ENCODE assay signal across 1 cellular context in the genomic region with DNA sequence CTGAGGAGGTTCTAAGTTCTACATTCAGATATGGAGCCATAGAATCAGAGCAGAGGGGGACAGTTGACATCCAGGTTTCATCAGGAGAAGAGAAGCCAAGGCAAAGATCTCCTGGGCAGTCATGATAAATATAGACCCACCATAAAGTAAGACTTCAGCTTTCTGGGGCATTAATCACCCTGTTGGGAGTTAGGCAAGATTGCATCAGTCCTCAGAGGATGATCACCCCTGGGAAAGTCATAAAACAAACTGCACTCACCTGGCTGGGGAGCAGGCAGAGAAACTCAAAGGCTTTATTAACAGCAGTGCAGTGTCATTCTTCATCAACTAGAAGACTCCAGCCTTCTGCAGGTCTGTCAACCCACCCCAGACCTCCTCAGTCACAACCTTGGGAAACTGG.
TF ChIP-seq lines count a peak whose summit lies in the region.

No MANE protein-coding gene starts in this region.

TF ChIP-seq in K562, 482 proteins besides CTCF, POLR2A, EP300 and RAD21 (continued from another document):
- TF ChIP-seq PKNOX1 (IDR thresholded peaks at IDR 0.05) (peak; percentile 64), RBM25 (IDR thresholded peaks at IDR 0.05; ENCODE audit: low read depth, low read length, severe bottlenecking) (no peak), ZNF780A (CRISPR knock-in tag; IDR thresholded peaks at IDR 0.05) (no peak), JUN (IDR thresholded peaks at IDR 0.05; ENCODE audit: borderline replicate concordance, low read depth, low read length) (no peak), JUN (CRISPR knock-in tag; IDR thresholded peaks at IDR 0.05; ENCODE audit: borderline replicate concordance) (no peak), ZNF217 (CRISPR knock-in tag; IDR thresholded peaks at IDR 0.05) (no peak), ZNF395 (CRISPR knock-in tag; IDR thresholded peaks at IDR 0.05) (no peak), CEBPG (CRISPR knock-in tag; IDR thresholded peaks at IDR 0.05) (peak; percentile 76), CEBPG (tag; conservative IDR thresholded peaks at IDR 0.05 in 1 of 2, IDR thresholded peaks at IDR 0.05 in 1 of 2) (peak; percentile 87 to 88), ZBTB17 (CRISPR knock-in tag; IDR thresholded peaks at IDR 0.05) (no peak), TARDBP (IDR thresholded peaks at IDR 0.05) (no peak), ZBTB34 (CRISPR knock-in tag; IDR thresholded peaks at IDR 0.05) (no peak), GATAD2B (IDR thresholded peaks at IDR 0.05; ENCODE audit: borderline replicate concordance) (no peak), TRIM24 (IDR thresholded peaks at IDR 0.05) (peak in 1 of 2 experiments; percentile 54; a peak in 1 of 4 replicates), ZSCAN32 (CRISPR knock-in tag; IDR thresholded peaks at IDR 0.05) (no peak), JUNB (CRISPR knock-in tag; conservative IDR thresholded peaks at IDR 0.05) (no peak), ZC3H11A (IDR thresholded peaks at IDR 0.05; ENCODE audit: low read depth, low read length) (no peak), MEIS2 (IDR thresholded peaks at IDR 0.05; ENCODE audit: partially characterized antibody) (peak; percentile 80), ILK (tag; IDR thresholded peaks at IDR 0.05; ENCODE audit: borderline replicate concordance, low read depth) (no peak), HDAC2 (IDR thresholded peaks at IDR 0.05) (no peak), PYGO2 (tag; IDR thresholded peaks at IDR 0.05) (no peak), RBBP5 (IDR thresholded peaks at IDR 0.05; ENCODE audit: borderline replicate concordance, insufficient read depth, low read length, poor library complexity, severe bottlenecking) (no peak), ATF7 (IDR thresholded peaks at IDR 0.05) (0 out of 2 replicates have a peak, but pooled peaks have one; percentile 34), NCOA2 (IDR thresholded peaks at IDR 0.05; ENCODE audit: partially characterized antibody in 2 of 2) (no peak), ZNF347 (CRISPR knock-in tag; IDR thresholded peaks at IDR 0.05; ENCODE audit: low read depth) (no peak), TCF3 (CRISPR knock-in tag; IDR thresholded peaks at IDR 0.05) (no peak), NFYB (IDR thresholded peaks at IDR 0.05; ENCODE audit: extremely low read depth, insufficient read length) (no peak), MAZ (CRISPR knock-in tag; conservative IDR thresholded peaks at IDR 0.05 in 1 of 2, IDR thresholded peaks at IDR 0.05 in 1 of 2) (0 out of 4 replicates have a peak, but pooled peaks of 1 of the 2 experiments have one; percentile 36), ZEB2 (IDR thresholded peaks at IDR 0.05) (peak; percentile 85), CEBPB (tag; IDR thresholded peaks at IDR 0.05) (0 out of 2 replicates have a peak, but pooled peaks have one; percentile 21), ATF3 (IDR thresholded peaks at IDR 0.05) (peak; percentile 76; the same call in 1 of the 2 replicates), ATF3 (CRISPR knock-in tag; conservative IDR thresholded peaks at IDR 0.05) (no peak), RFX5 (IDR thresholded peaks at IDR 0.05; ENCODE audit: low read depth, low read length) (no peak), ELF2 (CRISPR knock-in tag; IDR thresholded peaks at IDR 0.05) (no peak), PTBP1 (IDR thresholded peaks at IDR 0.05; ENCODE audit: low read depth, low read length) (no peak), TCFL5 (CRISPR knock-in tag; conservative IDR thresholded peaks at IDR 0.05) (no peak), TFAP4 (CRISPR knock-in tag; IDR thresholded peaks at IDR 0.05; ENCODE audit: borderline replicate concordance) (no peak), THAP12 (CRISPR knock-in tag; IDR thresholded peaks at IDR 0.05) (no peak)
- TF ChIP-seq, protein P1, sequence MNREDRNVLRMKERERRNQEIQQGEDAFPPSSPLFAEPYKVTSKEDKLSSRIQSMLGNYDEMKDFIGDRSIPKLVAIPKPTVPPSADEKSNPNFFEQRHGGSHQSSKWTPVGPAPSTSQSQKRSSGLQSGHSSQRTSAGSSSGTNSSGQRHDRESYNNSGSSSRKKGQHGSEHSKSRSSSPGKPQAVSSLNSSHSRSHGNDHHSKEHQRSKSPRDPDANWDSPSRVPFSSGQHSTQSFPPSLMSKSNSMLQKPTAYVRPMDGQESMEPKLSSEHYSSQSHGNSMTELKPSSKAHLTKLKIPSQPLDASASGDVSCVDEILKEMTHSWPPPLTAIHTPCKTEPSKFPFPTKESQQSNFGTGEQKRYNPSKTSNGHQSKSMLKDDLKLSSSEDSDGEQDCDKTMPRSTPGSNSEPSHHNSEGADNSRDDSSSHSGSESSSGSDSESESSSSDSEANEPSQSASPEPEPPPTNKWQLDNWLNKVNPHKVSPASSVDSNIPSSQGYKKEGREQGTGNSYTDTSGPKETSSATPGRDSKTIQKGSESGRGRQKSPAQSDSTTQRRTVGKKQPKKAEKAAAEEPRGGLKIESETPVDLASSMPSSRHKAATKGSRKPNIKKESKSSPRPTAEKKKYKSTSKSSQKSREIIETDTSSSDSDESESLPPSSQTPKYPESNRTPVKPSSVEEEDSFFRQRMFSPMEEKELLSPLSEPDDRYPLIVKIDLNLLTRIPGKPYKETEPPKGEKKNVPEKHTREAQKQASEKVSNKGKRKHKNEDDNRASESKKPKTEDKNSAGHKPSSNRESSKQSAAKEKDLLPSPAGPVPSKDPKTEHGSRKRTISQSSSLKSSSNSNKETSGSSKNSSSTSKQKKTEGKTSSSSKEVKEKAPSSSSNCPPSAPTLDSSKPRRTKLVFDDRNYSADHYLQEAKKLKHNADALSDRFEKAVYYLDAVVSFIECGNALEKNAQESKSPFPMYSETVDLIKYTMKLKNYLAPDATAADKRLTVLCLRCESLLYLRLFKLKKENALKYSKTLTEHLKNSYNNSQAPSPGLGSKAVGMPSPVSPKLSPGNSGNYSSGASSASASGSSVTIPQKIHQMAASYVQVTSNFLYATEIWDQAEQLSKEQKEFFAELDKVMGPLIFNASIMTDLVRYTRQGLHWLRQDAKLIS (CRISPR knock-in tag; IDR thresholded peaks at IDR 0.05), result no peak
- TF ChIP-seq, protein P2, sequence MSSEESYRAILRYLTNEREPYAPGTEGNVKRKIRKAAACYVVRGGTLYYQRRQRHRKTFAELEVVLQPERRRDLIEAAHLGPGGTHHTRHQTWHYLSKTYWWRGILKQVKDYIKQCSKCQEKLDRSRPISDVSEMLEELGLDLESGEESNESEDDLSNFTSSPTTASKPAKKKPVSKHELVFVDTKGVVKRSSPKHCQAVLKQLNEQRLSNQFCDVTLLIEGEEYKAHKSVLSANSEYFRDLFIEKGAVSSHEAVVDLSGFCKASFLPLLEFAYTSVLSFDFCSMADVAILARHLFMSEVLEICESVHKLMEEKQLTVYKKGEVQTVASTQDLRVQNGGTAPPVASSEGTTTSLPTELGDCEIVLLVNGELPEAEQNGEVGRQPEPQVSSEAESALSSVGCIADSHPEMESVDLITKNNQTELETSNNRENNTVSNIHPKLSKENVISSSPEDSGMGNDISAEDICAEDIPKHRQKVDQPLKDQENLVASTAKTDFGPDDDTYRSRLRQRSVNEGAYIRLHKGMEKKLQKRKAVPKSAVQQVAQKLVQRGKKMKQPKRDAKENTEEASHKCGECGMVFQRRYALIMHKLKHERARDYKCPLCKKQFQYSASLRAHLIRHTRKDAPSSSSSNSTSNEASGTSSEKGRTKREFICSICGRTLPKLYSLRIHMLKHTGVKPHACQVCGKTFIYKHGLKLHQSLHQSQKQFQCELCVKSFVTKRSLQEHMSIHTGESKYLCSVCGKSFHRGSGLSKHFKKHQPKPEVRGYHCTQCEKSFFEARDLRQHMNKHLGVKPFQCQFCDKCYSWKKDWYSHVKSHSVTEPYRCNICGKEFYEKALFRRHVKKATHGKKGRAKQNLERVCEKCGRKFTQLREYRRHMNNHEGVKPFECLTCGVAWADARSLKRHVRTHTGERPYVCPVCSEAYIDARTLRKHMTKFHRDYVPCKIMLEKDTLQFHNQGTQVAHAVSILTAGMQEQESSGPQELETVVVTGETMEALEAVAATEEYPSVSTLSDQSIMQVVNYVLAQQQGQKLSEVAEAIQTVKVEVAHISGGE (CRISPR knock-in tag; IDR thresholded peaks at IDR 0.05), result no peak
TF ChIP-seq in K562: peak in this region for 10.
